In genomic region chr19:1284979-1285736, GRCh38 we compare ENCODE assay signal across 11 cellular contexts. TPM values are rescaled to one million over a fixed set of nuclear protein-coding genes. Genes with fewer than 3 reads are reported as not detected.
DNase-seq lines count a peak whose midpoint lies in the region; ATAC-seq and TF ChIP-seq lines count a peak whose summit lies in the region.
"Had no signal": no experiment of that assay in that cellular context is flagged by ENCODE, and none has a peak within 500 bp of the region (broad histone marks: within the 10 kb centered on the region; RNA-seq: fewer than 3 reads in every experiment).

No MANE protein-coding gene starts in this region.

- no peak for ATAC-seq in IMR-90 (ENCODE audit: low read depth)
- ATAC-seq in GM21825 (IDR thresholded peaks at IDR 0.05; ENCODE audit: unreplicated experiment) = no peak

- H3K36me3 ChIP-seq in IMR-90 (ENCODE audit: control insufficient read depth, insufficient read depth, low read length) (no peaks in the 10 kb centered on the region), iPS-20b (ENCODE audit: insufficient read depth, low read depth, low read length) (no peaks in the 10 kb centered on the region; the same call in 1 of the 2 replicates)
- H3K36me3 ChIP-seq: sigmoid colon had no signal

- H2AK9ac ChIP-seq in IMR-90 (replicated peaks; ENCODE audit: low read depth, low read length, poor library complexity) = peak overlapping the region; percentile 37

- in situ Hi-C loops in IMR-90 (cut with MboI; ENCODE audit: low sequenced_read_pairs) = loop anchor here (5.0 kb wide), 1 partner anchor 77 kb away; no protein-coding TSS in a partner anchor

- no peak overlapping the region for H2BK5ac ChIP-seq in IMR-90 (ENCODE audit: low read depth, low read length, poor library complexity, severe bottlenecking)

- BruUV-seq in IMR-90 (replicated peaks; lab: Mats Ljungman, UMichigan) = no TSS peak

- H3K27ac ChIP-seq in IMR-90 (ENCODE audit: insufficient read depth, low read length) (no peak overlapping the region), iPS-20b (ENCODE audit: low read length) (no peak overlapping the region)
- H3K27ac ChIP-seq: sigmoid colon, SJSA1 had no signal

- H4K5ac ChIP-seq in IMR-90 (ENCODE audit: low read depth, low read length) = no peak overlapping the region

- no peak overlapping the region for H4K8ac ChIP-seq in IMR-90 (ENCODE audit: low read depth in 2 of 2, low read length in 2 of 2)

- peaks cover 41% of the 10 kb centered on the region for H3K27me3 ChIP-seq in IMR-90 (ENCODE audit: control insufficient read depth, insufficient read depth, low read length)
- H3K27me3 ChIP-seq in iPS-20b (ENCODE audit: insufficient read depth, low read length) = peaks cover 26% of the 10 kb centered on the region

- intact Hi-C loops in IMR-90 (cut with micrococcal nuclease) = loop anchor here (2.0 kb wide), 1 partner anchor 94 kb away; no protein-coding TSS in a partner anchor

- H3K4me2 ChIP-seq in IMR-90 (ENCODE audit: low read depth, low read length) = no peak overlapping the region

- H3K18ac ChIP-seq in IMR-90 (ENCODE audit: low read depth, low read length) = no peak overlapping the region

- peak overlapping the region; percentile 14 for H2AFZ ChIP-seq in IMR-90 (replicated peaks; ENCODE audit: low read length, poor library complexity)

- no peaks in the 10 kb centered on the region for H3K9me3 ChIP-seq in IMR-90 (ENCODE audit: control insufficient read depth, insufficient read depth, low read length)
- H3K9me3 ChIP-seq in iPS-20b (ENCODE audit: insufficient read depth, low read depth, low read length) = no peaks in the 10 kb centered on the region
- H3K9me3 ChIP-seq: sigmoid colon, SJSA1 had no signal

- H2BK15ac ChIP-seq in IMR-90 (ENCODE audit: low read depth, low read length) = no peak overlapping the region

- dilution Hi-C loops in IMR-90 (cut with HindIII; ENCODE audit: low sequenced_read_pairs, unreplicated experiment) = no loop called here

- no peak overlapping the region for H4K91ac ChIP-seq in IMR-90 (ENCODE audit: insufficient read depth, low read depth, low read length)

- H3K4me1 ChIP-seq in IMR-90 (ENCODE audit: control insufficient read depth, insufficient read depth, low read length) (no peaks in the 10 kb centered on the region), iPS-20b (ENCODE audit: insufficient read depth, low read length) (no peaks in the 10 kb centered on the region)

- no peak overlapping the region for H3K14ac ChIP-seq in IMR-90 (replicated peaks; ENCODE audit: low read depth, low read length)

- POLR2A ChIA-PET in IMR-90 (lab: Charles Lee; ENCODE audit: unreplicated experiment) = no interaction called here

- H3K23ac ChIP-seq in IMR-90 (ENCODE audit: low read depth, low read length) = no peak overlapping the region

- H3K79me1 ChIP-seq in IMR-90 (ENCODE audit: low read depth in 1 of 2, low read length in 2 of 2) = peaks cover 0 to 3% of the 10 kb centered on the region in 2 experiments; a peak in 1 of 4 replicates

- no peak overlapping the region for H2BK20ac ChIP-seq in IMR-90 (ENCODE audit: low read depth, low read length)

- WGBS in IMR-90 (ENCODE audit: extremely low coverage in 2 of 2, insufficient read length in 1 of 2), 2 experiments = 23% methylated on average over 16 of the region's 51 CpGs; no CpG with 5 or more reads in 1 of the 2 experiments

- no peak for TF ChIP-seq RAD21 in IMR-90 (IDR thresholded peaks at IDR 0.05; ENCODE audit: low read length)

- H3K56ac ChIP-seq in IMR-90 (ENCODE audit: extremely low read depth, insufficient read depth, low read length) = no peak overlapping the region

- TF ChIP-seq POLR2A in IMR-90 (IDR thresholded peaks at IDR 0.05; ENCODE audit: low read depth, low read length) = no peak

- H3K9me1 ChIP-seq in IMR-90 (ENCODE audit: insufficient read depth, low read length) = no peaks in the 10 kb centered on the region

- peak; percentile 74 for DNase-seq in 8988T
- no peak for DNase-seq in IMR-90
- no peak for DNase-seq in AML-193 (lab: John Stamatoyannopoulos, UW)
- no peak for DNase-seq in epidermal melanocyte (ENCODE audit: insufficient read length, low spot score)
- DNase-seq: dermis blood vessel endothelial cell; islet precursor cell; sigmoid colon; stimulated activated naive CD4-positive, alpha-beta T cell treated with Interleukin-2 at 50 U/mL for 16 hours had no signal

- no peak overlapping the region for H2AK5ac ChIP-seq in IMR-90 (ENCODE audit: low read depth, low read length)

- peaks cover 8% of the 10 kb centered on the region for H4K20me1 ChIP-seq in IMR-90 (ENCODE audit: insufficient read depth, low read length)

- H3K4me3 ChIP-seq in IMR-90 (ENCODE audit: insufficient read depth, low read depth, low read length) (no peak overlapping the region), iPS-20b (ENCODE audit: low read length) (peak overlapping the region; percentile 49; the same call in 1 of the 2 replicates)
- H3K4me3 ChIP-seq: SJSA1 had no signal

- CTCF ChIA-PET in IMR-90 (lab: Yijun Ruan, JAX) = no interaction called here

- TF ChIP-seq CTCF in IMR-90 (conservative IDR thresholded peaks at IDR 0.05; ENCODE audit: low read depth, low read length) = no peak

- no peak overlapping the region for H3K4ac ChIP-seq in IMR-90 (ENCODE audit: low read depth, low read length)

- H2BK120ac ChIP-seq in IMR-90 (ENCODE audit: low read depth, low read length) = no peak overlapping the region

- H3K9ac ChIP-seq in IMR-90 (ENCODE audit: low read depth, low read length) = no peak overlapping the region
- H3K9ac ChIP-seq in iPS-20b (ENCODE audit: low read depth, low read length) = no peak overlapping the region

TF ChIP-seq in IMR-90, 13 proteins besides CTCF, POLR2A, EP300 and RAD21:
- no peak for TF ChIP-seq MAFK (IDR thresholded peaks at IDR 0.05; ENCODE audit: low read depth, low read length)
- TF ChIP-seq NFE2L2 (IDR thresholded peaks at IDR 0.05; ENCODE audit: low read depth, low read length) = no peak
- no peak for TF ChIP-seq ELK1 (IDR thresholded peaks at IDR 0.05; ENCODE audit: borderline replicate concordance, low read depth, low read length)
- no peak for TF ChIP-seq MXI1 (IDR thresholded peaks at IDR 0.05; ENCODE audit: borderline replicate concordance, low read depth, low read length)
- TF ChIP-seq MAZ (IDR thresholded peaks at IDR 0.05; ENCODE audit: borderline replicate concordance, low read depth, low read length) = no peak
- no peak for TF ChIP-seq RFX5 (IDR thresholded peaks at IDR 0.05; ENCODE audit: low read depth, low read length)
- TF ChIP-seq RCOR1 (IDR thresholded peaks at IDR 0.05; ENCODE audit: insufficient replicate concordance, low read length) = no peak
- TF ChIP-seq SMC3 (IDR thresholded peaks at IDR 0.05; ENCODE audit: low read depth, low read length) = no peak
- TF ChIP-seq BHLHE40 (IDR thresholded peaks at IDR 0.05; ENCODE audit: low read depth, low read length) = no peak
- TF ChIP-seq USF2 (IDR thresholded peaks at IDR 0.05; ENCODE audit: low read depth, low read length) = no peak
- no peak for TF ChIP-seq FOS (IDR thresholded peaks at IDR 0.05; ENCODE audit: low read depth, low read length)
- TF ChIP-seq CEBPB (IDR thresholded peaks at IDR 0.05; ENCODE audit: low read depth, low read length) = no peak
- no peak for TF ChIP-seq CHD1 (IDR thresholded peaks at IDR 0.05; ENCODE audit: low read depth, low read length)

RNA-seq across cellular contexts. Expression of gene EFNA2, which starts 0.5 kb away (rescaled TPM):
- total RNA-seq in IMR-90 (2012; rRNA removed) = not detected in 2 replicates
- not detected in 2 replicates for polyA plus RNA-seq in IMR-90 (2012; rRNA removed)
- 0.10 TPM in 1 of 2 replicates, not detected in the other for polyA plus RNA-seq in IMR-90 (2012; cell fraction: cytosol; rRNA removed)
- polyA plus RNA-seq in IMR-90 (2012; cell fraction: nucleus; rRNA removed; ENCODE audit: low replicate concordance) = 0.07 TPM in 1 of 2 replicates, not detected in the other
- total RNA-seq: dermis blood vessel endothelial cell, sigmoid colon, SJSA1 had no signal

RNA-seq across cellular contexts. Expression of gene FAM174C, which starts 9.8 kb away (rescaled TPM):
- 7.5 and 10.6 TPM in 2 replicates for total RNA-seq in IMR-90 (2012; rRNA removed)
- polyA plus RNA-seq in IMR-90 (2012; rRNA removed) = 61.8 and 93.4 TPM in 2 replicates
- polyA plus RNA-seq in IMR-90 (2012; cell fraction: cytosol; rRNA removed) = 94.9 and 135 TPM in 2 replicates
- polyA plus RNA-seq in IMR-90 (2012; cell fraction: nucleus; rRNA removed; ENCODE audit: low replicate concordance) = 46.6 and 93.7 TPM in 2 replicates

RNA-seq across cellular contexts. Expression of gene CIRBP, which starts 16.0 kb away (rescaled TPM):
- 226 and 299 TPM in 2 replicates for total RNA-seq in IMR-90 (2012; rRNA removed)
- 405 and 542 TPM in 2 replicates for polyA plus RNA-seq in IMR-90 (2012; rRNA removed)
- 562 and 617 TPM in 2 replicates for polyA plus RNA-seq in IMR-90 (2012; cell fraction: cytosol; rRNA removed)
- polyA plus RNA-seq in IMR-90 (2012; cell fraction: nucleus; rRNA removed; ENCODE audit: low replicate concordance) = 2,129 and 2,924 TPM in 2 replicates

RNA-seq across cellular contexts. Expression of gene MIDN, which starts 36.8 kb away (rescaled TPM):
- 2.2 and 2.5 TPM in 2 replicates for total RNA-seq in IMR-90 (2012; rRNA removed)
- polyA plus RNA-seq in IMR-90 (2012; rRNA removed) = 24.1 and 26.0 TPM in 2 replicates
- polyA plus RNA-seq in IMR-90 (2012; cell fraction: cytosol; rRNA removed) = 39.2 and 47.7 TPM in 2 replicates
- polyA plus RNA-seq in IMR-90 (2012; cell fraction: nucleus; rRNA removed; ENCODE audit: low replicate concordance) = 97.0 and 144 TPM in 2 replicates

RNA-seq across cellular contexts. Expression of gene ATP5F1D, which starts 43.6 kb away (rescaled TPM):
- 7.3 and 13.6 TPM in 2 replicates for total RNA-seq in IMR-90 (2012; rRNA removed)
- 140 and 189 TPM in 2 replicates for polyA plus RNA-seq in IMR-90 (2012; rRNA removed)
- polyA plus RNA-seq in IMR-90 (2012; cell fraction: cytosol; rRNA removed) = 348 and 386 TPM in 2 replicates
- 72.4 and 213 TPM in 2 replicates for polyA plus RNA-seq in IMR-90 (2012; cell fraction: nucleus; rRNA removed; ENCODE audit: low replicate concordance)
